ENCODE assay signal across 13 cellular contexts in genomic region chr3:43872301-43872700, GRCh38.
DNase-seq lines count a peak whose midpoint lies in the region; ATAC-seq lines count a peak whose summit lies in the region.
"Had no signal": no experiment of that assay in that cellular context is flagged by ENCODE, and none has a peak within 500 bp of the region (broad histone marks: within the 10 kb centered on the region; RNA-seq: fewer than 3 reads in every experiment).

No MANE protein-coding gene starts in this region.

- peak overlapping the region; percentile 41 for H3K27ac ChIP-seq in cingulate gyrus (ENCODE audit: low read depth, low read length)
- H3K27ac ChIP-seq: HL-60 had no signal

- peak; percentile 86 for DNase-seq in AG20443 (ENCODE audit: low spot score)
- DNase-seq in M059J (ENCODE audit: low read depth): peak; percentile 93
- DNase-seq in myocyte (ENCODE audit: low read depth): peak; percentile 28
- no peak for DNase-seq in HPDE6-E6E7 (ENCODE audit: extremely low spot score)
- no peak for DNase-seq in NCI-H524 treated with DMSO at 0.1 percent for 48 hours (lab: John Stamatoyannopoulos, UW)
- no peak for DNase-seq in NCI-H2107 (lab: John Stamatoyannopoulos, UW)
- DNase-seq: activated CD4-positive, alpha-beta memory T cell treated with anti-CD3 and anti-CD28 coated beads for 36 hours; glutamatergic neuron; NCI-H1930; SHP77 treated with DMSO at 0.1 percent for 48 hours had no signal

- ATAC-seq in HG02763 (IDR thresholded peaks at IDR 0.05; ENCODE audit: unreplicated experiment): no peak

Comparison
In these comparisons a context has a peak if more than half of its experiments do, and no peak if none do; other contexts are left out.
1. DNase-seq: peak in AG20443 (single experiment), M059J (single experiment) and myocyte (single experiment); none in HPDE6-E6E7 (single experiment), NCI-H524 treated with DMSO at 0.1 percent for 48 hours (single experiment) and NCI-H2107 (single experiment).